In genomic region chrX:72216973-72217372, GRCh38 we compare ENCODE assay signal across 20 cellular contexts.
"Had no signal": no experiment of that assay in that cellular context is flagged by ENCODE, and none has a peak within 500 bp of the region (broad histone marks: within the 10 kb centered on the region; RNA-seq: fewer than 3 reads in every experiment).

No MANE protein-coding gene starts in this region.

- DNase-seq: colonic mucosa; effector CD4-positive, alpha-beta T cell; endodermal cell; heart left ventricle; hippocampal formation; left colon; mammary epithelial cell; mucosa of descending colon; naive thymus-derived CD8-positive, alpha-beta T cell; sigmoid colon; small intestine; stimulated activated CD4-positive, alpha-beta T cell treated with anti-CD3 and anti-CD28 coated beads, Interleukin-2, amount 100 ng/mL, for 48 hours; stimulated activated naive CD4-positive, alpha-beta T cell treated with Interleukin-2 at 50 U/mL for 16 hours; thyroid gland had no signal

- H3K4me3 ChIP-seq: colonic mucosa, heart left ventricle, mucosa of descending colon, sigmoid colon, suprapubic skin, thyroid gland had no signal

- H3K4me3 Mint-ChIP-seq: endodermal cell; naive thymus-derived CD8-positive, alpha-beta T cell; type B pancreatic cell had no signal

- H3K4me1 Mint-ChIP-seq: endodermal cell; naive thymus-derived CD8-positive, alpha-beta T cell had no signal

- ATAC-seq: heart left ventricle; left colon; mucosa of descending colon; naive thymus-derived CD8-positive, alpha-beta T cell had no signal

- FAIRE-seq: endothelial cell of umbilical vein, frontal cortex, small intestine, urothelium cell line had no signal

- H3K27ac Mint-ChIP-seq: endodermal cell; naive thymus-derived CD8-positive, alpha-beta T cell; type B pancreatic cell had no signal

- H3K27me3 ChIP-seq: colonic mucosa, heart left ventricle, neutrophil, sigmoid colon, suprapubic skin, thyroid gland had no signal

- H3K4me1 ChIP-seq: colonic mucosa, heart left ventricle, sigmoid colon, suprapubic skin, thyroid gland had no signal

- H3K27ac ChIP-seq: colonic mucosa, heart left ventricle, neutrophil, sigmoid colon, suprapubic skin, thyroid gland had no signal

- H3K36me3 ChIP-seq: colonic mucosa, heart left ventricle, neutrophil, sigmoid colon, suprapubic skin, thyroid gland had no signal

- H3K27me3 Mint-ChIP-seq: naive thymus-derived CD8-positive, alpha-beta T cell; type B pancreatic cell had no signal

- H3K9me3 ChIP-seq: colonic mucosa, mucosa of descending colon, neutrophil, sigmoid colon, suprapubic skin, thyroid gland had no signal
